Comparison of ENCODE assay signal across 1 cellular context in the genomic region with DNA sequence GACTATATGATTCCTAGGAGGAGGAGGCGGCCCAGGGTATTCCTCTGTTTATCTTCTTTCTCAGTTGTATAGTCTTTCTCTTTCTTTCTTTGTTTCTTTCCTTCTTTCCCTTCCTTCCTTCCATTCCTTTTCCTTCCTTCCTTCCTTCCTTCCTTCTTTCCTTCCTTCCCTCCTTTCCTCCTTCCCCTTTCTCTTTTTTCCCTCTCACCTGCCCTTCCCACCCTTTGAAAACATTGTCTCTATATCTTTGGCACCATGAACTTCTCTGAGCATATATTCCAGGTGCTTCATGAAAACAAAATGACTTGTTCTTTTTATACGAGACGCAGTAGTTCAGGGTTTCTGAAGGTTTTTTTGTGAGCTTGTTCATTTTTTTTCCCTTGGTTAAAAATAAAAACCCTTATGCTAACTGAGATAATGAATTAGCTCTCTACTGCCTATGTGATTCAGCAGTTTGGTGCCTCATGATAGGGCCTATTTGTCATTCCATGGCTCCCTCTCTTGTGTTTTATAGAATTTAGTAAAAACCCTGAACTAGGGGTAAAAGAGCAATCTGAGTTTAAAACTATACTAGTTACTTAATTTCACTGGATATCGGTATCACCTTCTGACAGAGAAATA.
A peak's percentile ranks its signal among the peaks of the same experiment; 100 is the strongest.
TF ChIP-seq lines count a peak whose summit lies in the region.

No MANE protein-coding gene starts in this region.

TF ChIP-seq in K562, 482 proteins besides CTCF, POLR2A, EP300 and RAD21 (continued from another document and continues in another):
- TF ChIP-seq ARID3A (IDR thresholded peaks at IDR 0.05; ENCODE audit: borderline replicate concordance, low read depth, low read length) (peak; percentile 62; the same call in 1 of the 2 replicates), ZNF764 (CRISPR knock-in tag; IDR thresholded peaks at IDR 0.05; ENCODE audit: low read depth) (no peak), ARID2 (IDR thresholded peaks at IDR 0.05) (peak; percentile 63), EHMT2 (IDR thresholded peaks at IDR 0.05) (peak; percentile 77), TAL1 (IDR thresholded peaks at IDR 0.05) (peak; percentile 69), CBX1 (IDR thresholded peaks at IDR 0.05; ENCODE audit: low read depth) (no peak), ATF4 (CRISPR knock-in tag; IDR thresholded peaks at IDR 0.05) (no peak), TRIM25 (IDR thresholded peaks at IDR 0.05; ENCODE audit: borderline replicate concordance) (peak; percentile 85; the same call in 1 of the 2 replicates), RFX1 (IDR thresholded peaks at IDR 0.05) (no peak), MTA2 (IDR thresholded peaks at IDR 0.05; ENCODE audit: low read depth) (0 out of 2 replicates have a peak, but pooled peaks have one; percentile 56), ZBTB34 (CRISPR knock-in tag; IDR thresholded peaks at IDR 0.05) (no peak), HDGF (IDR thresholded peaks at IDR 0.05) (peak; percentile 91), HLTF (IDR thresholded peaks at IDR 0.05) (no peak), TEAD4 (IDR thresholded peaks at IDR 0.05; ENCODE audit: low read length) (peak; percentile 77), TEAD4 (CRISPR knock-in tag; IDR thresholded peaks at IDR 0.05; ENCODE audit: borderline replicate concordance) (no peak), SRF (CRISPR knock-in tag; IDR thresholded peaks at IDR 0.05) (no peak), TRIM28 (IDR thresholded peaks at IDR 0.05) (0 out of 2 replicates have a peak, but pooled peaks have one; percentile 20), ZEB2 (IDR thresholded peaks at IDR 0.05) (peak; percentile 54; the same call in 1 of the 2 replicates), SOX6 (IDR thresholded peaks at IDR 0.05) (peak; percentile 28; the same call in 1 of the 2 replicates), ILK (tag; IDR thresholded peaks at IDR 0.05; ENCODE audit: borderline replicate concordance, low read depth) (no peak), EWSR1 (IDR thresholded peaks at IDR 0.05; ENCODE audit: borderline replicate concordance, low read depth, partially characterized antibody) (no peak), POLR2AphosphoS5 (IDR thresholded peaks at IDR 0.05; ENCODE audit: control insufficient read depth, insufficient read depth, low read depth, low read length) (peak; percentile 50; the same call in 1 of the 2 replicates), NFYB (IDR thresholded peaks at IDR 0.05; ENCODE audit: extremely low read depth, insufficient read length) (no peak), TFE3 (CRISPR knock-in tag; IDR thresholded peaks at IDR 0.05) (no peak), SMARCA4 (IDR thresholded peaks at IDR 0.05) (peak; percentile 86), ATF7 (IDR thresholded peaks at IDR 0.05) (no peak), FOSL1 (tag; conservative IDR thresholded peaks at IDR 0.05) (0 out of 2 replicates have a peak, but pooled peaks have one; percentile 39), ARID1B (IDR thresholded peaks at IDR 0.05) (peak; percentile 89), CREB1 (IDR thresholded peaks at IDR 0.05) (no peak), CREB1 (CRISPR knock-in tag; IDR thresholded peaks at IDR 0.05) (no peak), ZFP30 (CRISPR knock-in tag; IDR thresholded peaks at IDR 0.05; ENCODE audit: borderline replicate concordance) (no peak), TCF3 (CRISPR knock-in tag; IDR thresholded peaks at IDR 0.05) (peak; percentile 79), EP400 (IDR thresholded peaks at IDR 0.05) (peak; percentile 44; the same call in 1 of the 2 replicates), GABPA (tag; conservative IDR thresholded peaks at IDR 0.05; ENCODE audit: low read depth) (0 out of 2 replicates have a peak, but pooled peaks have one; percentile 8), BCOR (IDR thresholded peaks at IDR 0.05) (peak; percentile 45; the same call in 1 of the 2 replicates), RAD51 (IDR thresholded peaks at IDR 0.05; ENCODE audit: borderline replicate concordance, low read depth) (no peak), ATF1 (CRISPR knock-in tag; IDR thresholded peaks at IDR 0.05) (no peak), ATF1 (tag; IDR thresholded peaks at IDR 0.05) (no peak), EZH2 (IDR thresholded peaks at IDR 0.05; ENCODE audit: borderline replicate concordance, low read depth, low read length) (no peak), DIDO1 (tag; IDR thresholded peaks at IDR 0.05; ENCODE audit: low read depth) (0 out of 2 replicates have a peak, but pooled peaks have one; percentile 44), MAFG (tag; conservative IDR thresholded peaks at IDR 0.05) (peak; percentile 85), CSDE1 (IDR thresholded peaks at IDR 0.05) (0 out of 4 replicates have a peak, but pooled peaks of 1 of the 2 experiments have one; percentile 80), ILF3 (IDR thresholded peaks at IDR 0.05; ENCODE audit: borderline replicate concordance) (0 out of 2 replicates have a peak, but pooled peaks have one; percentile 44), SMARCC2 (IDR thresholded peaks at IDR 0.05; ENCODE audit: low read depth) (peak; percentile 84; the same call in 1 of the 2 replicates), MEF2D (tag; conservative IDR thresholded peaks at IDR 0.05; ENCODE audit: low read depth) (peak; percentile 47; the same call in 1 of the 2 replicates), LARP7 (IDR thresholded peaks at IDR 0.05) (peak; percentile 95), MCM3 (IDR thresholded peaks at IDR 0.05) (peak; percentile 63; the same call in 1 of the 2 replicates)
- TF ChIP-seq, protein P1, sequence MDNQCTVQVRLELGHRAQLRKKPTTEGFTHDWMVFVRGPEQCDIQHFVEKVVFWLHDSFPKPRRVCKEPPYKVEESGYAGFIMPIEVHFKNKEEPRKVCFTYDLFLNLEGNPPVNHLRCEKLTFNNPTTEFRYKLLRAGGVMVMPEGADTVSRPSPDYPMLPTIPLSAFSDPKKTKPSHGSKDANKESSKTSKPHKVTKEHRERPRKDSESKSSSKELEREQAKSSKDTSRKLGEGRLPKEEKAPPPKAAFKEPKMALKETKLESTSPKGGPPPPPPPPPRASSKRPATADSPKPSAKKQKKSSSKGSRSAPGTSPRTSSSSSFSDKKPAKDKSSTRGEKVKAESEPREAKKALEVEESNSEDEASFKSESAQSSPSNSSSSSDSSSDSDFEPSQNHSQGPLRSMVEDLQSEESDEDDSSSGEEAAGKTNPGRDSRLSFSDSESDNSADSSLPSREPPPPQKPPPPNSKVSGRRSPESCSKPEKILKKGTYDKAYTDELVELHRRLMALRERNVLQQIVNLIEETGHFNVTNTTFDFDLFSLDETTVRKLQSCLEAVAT (IDR thresholded peaks at IDR 0.05) = peak; percentile 64 to 83; a peak in 3 of 4 replicates
- TF ChIP-seq, protein P2, sequence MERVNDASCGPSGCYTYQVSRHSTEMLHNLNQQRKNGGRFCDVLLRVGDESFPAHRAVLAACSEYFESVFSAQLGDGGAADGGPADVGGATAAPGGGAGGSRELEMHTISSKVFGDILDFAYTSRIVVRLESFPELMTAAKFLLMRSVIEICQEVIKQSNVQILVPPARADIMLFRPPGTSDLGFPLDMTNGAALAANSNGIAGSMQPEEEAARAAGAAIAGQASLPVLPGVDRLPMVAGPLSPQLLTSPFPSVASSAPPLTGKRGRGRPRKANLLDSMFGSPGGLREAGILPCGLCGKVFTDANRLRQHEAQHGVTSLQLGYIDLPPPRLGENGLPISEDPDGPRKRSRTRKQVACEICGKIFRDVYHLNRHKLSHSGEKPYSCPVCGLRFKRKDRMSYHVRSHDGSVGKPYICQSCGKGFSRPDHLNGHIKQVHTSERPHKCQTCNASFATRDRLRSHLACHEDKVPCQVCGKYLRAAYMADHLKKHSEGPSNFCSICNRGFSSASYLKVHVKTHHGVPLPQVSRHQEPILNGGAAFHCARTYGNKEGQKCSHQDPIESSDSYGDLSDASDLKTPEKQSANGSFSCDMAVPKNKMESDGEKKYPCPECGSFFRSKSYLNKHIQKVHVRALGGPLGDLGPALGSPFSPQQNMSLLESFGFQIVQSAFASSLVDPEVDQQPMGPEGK (CRISPR knock-in tag; IDR thresholded peaks at IDR 0.05; ENCODE audit: borderline replicate concordance) = no peak
- TF ChIP-seq, protein P3, sequence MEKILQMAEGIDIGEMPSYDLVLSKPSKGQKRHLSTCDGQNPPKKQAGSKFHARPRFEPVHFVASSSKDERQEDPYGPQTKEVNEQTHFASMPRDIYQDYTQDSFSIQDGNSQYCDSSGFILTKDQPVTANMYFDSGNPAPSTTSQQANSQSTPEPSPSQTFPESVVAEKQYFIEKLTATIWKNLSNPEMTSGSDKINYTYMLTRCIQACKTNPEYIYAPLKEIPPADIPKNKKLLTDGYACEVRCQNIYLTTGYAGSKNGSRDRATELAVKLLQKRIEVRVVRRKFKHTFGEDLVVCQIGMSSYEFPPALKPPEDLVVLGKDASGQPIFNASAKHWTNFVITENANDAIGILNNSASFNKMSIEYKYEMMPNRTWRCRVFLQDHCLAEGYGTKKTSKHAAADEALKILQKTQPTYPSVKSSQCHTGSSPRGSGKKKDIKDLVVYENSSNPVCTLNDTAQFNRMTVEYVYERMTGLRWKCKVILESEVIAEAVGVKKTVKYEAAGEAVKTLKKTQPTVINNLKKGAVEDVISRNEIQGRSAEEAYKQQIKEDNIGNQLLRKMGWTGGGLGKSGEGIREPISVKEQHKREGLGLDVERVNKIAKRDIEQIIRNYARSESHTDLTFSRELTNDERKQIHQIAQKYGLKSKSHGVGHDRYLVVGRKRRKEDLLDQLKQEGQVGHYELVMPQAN (IDR thresholded peaks at IDR 0.05; ENCODE audit: borderline replicate concordance) = peak; percentile 63; the same call in 1 of the 2 replicates
- TF ChIP-seq, protein P4, sequence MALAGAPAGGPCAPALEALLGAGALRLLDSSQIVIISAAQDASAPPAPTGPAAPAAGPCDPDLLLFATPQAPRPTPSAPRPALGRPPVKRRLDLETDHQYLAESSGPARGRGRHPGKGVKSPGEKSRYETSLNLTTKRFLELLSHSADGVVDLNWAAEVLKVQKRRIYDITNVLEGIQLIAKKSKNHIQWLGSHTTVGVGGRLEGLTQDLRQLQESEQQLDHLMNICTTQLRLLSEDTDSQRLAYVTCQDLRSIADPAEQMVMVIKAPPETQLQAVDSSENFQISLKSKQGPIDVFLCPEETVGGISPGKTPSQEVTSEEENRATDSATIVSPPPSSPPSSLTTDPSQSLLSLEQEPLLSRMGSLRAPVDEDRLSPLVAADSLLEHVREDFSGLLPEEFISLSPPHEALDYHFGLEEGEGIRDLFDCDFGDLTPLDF (CRISPR knock-in tag; IDR thresholded peaks at IDR 0.05) = no peak
- TF ChIP-seq, protein P5, sequence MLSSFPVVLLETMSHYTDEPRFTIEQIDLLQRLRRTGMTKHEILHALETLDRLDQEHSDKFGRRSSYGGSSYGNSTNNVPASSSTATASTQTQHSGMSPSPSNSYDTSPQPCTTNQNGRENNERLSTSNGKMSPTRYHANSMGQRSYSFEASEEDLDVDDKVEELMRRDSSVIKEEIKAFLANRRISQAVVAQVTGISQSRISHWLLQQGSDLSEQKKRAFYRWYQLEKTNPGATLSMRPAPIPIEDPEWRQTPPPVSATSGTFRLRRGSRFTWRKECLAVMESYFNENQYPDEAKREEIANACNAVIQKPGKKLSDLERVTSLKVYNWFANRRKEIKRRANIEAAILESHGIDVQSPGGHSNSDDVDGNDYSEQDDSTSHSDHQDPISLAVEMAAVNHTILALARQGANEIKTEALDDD (IDR thresholded peaks at IDR 0.05) = peak; percentile 57; the same call in 1 of the 2 replicates
